ENCODE assay signal across 20 cellular contexts in the genomic region with DNA sequence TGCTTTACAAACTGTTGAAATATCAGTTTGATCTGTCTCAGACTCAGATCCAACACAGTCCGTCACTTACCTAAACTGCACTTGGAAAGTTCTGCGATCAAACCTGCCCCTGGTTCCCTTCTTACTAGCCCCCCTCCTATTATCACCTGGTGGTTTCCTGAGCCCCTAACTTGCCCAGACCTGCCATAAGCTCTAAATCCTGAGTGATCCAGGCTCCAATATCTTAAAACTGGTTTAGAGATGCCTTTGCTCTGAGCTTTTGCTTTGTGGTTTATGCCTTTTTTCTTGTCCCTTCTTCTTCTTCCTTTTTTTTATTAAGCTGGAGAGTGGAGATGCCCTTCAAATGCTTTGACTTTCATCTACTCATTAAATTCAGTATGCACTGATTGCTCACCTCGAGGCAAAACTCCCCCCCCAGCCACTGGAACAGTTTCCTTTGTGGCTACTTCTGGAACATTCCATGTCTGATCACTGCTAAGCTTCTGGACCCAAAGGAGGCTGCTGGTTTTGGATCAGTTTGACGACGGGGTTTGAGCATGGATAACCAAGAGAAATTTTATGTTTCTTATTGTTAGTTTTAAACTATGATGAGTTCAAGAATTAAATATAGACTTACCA. TPM values are rescaled to one million over a fixed set of nuclear protein-coding genes. Genes with fewer than 3 reads are reported as not detected.
A peak's percentile ranks its signal among the peaks of the same experiment; 100 is the strongest.
DNase-seq lines count a peak whose midpoint lies in the region; ATAC-seq and TF ChIP-seq lines count a peak whose summit lies in the region.
"Had no signal": no experiment of that assay in that cellular context is flagged by ENCODE, and none has a peak within 500 bp of the region (broad histone marks: within the 10 kb centered on the region; RNA-seq: fewer than 3 reads in every experiment).

No MANE protein-coding gene starts in this region.

- no peak for TF ChIP-seq CTCF in Caco-2 (IDR thresholded peaks at IDR 0.05; ENCODE audit: insufficient read depth in 1 of 2, low read depth in 1 of 2, low read length in 1 of 2, severe bottlenecking in 1 of 2, unreplicated experiment in 1 of 2)
- TF ChIP-seq CTCF in WTC11 (IDR thresholded peaks at IDR 0.05) = no peak
- TF ChIP-seq CTCF in sigmoid colon (IDR thresholded peaks at IDR 0.05) = no peak

- no peaks in the 10 kb centered on the region for H3K27me3 ChIP-seq in Caco-2 (replicated peaks; ENCODE audit: control insufficient read depth, insufficient read depth, low read length)
- H3K27me3 ChIP-seq in sigmoid colon = no peaks in the 10 kb centered on the region
- H3K27me3 ChIP-seq: SJSA1 had no signal

- WGBS in sigmoid colon, 2 donors = 77 to 87% methylated on average over 5 of the region's 5 CpGs

- intact Hi-C loops in Caco-2 (cut with micrococcal nuclease; ENCODE audit: unreplicated experiment) (no loop called here), sigmoid colon (cut with DNase I) (no loop called here)

- H3K9me3 Mint-ChIP-seq in Caco-2 (ENCODE audit: unreplicated experiment) (no peaks in the 10 kb centered on the region), WTC11 (no peaks in the 10 kb centered on the region)
- H3K9me3 Mint-ChIP-seq: CD8-positive, alpha-beta memory T cell; IgD-negative memory B cell had no signal

- TF ChIP-seq EP300 in sigmoid colon (IDR thresholded peaks at IDR 0.05) = no peak

- H3K27ac Mint-ChIP-seq in Caco-2 (ENCODE audit: unreplicated experiment) (peak overlapping the region; percentile 3), WTC11 (peak overlapping the region; percentile 97)
- H3K27ac Mint-ChIP-seq: CD8-positive, alpha-beta memory T cell had no signal

- peaks cover 6% of the 10 kb centered on the region for H3K36me3 Mint-ChIP-seq in Caco-2 (ENCODE audit: insufficient read depth, unreplicated experiment)
- H3K36me3 Mint-ChIP-seq in WTC11 = no peaks in the 10 kb centered on the region
- H3K36me3 Mint-ChIP-seq: CD8-positive, alpha-beta memory T cell had no signal

- peaks cover 26% of the 10 kb centered on the region for H3K4me1 ChIP-seq in Caco-2
- peaks cover 0 to 24% (median 15%) of the 10 kb centered on the region in 4 donors for H3K4me1 ChIP-seq in sigmoid colon

- H3K4me3 Mint-ChIP-seq in Caco-2 (ENCODE audit: unreplicated experiment) (no peak overlapping the region), WTC11 (no peak overlapping the region)

- BruUV-seq in Caco-2 (replicated peaks; lab: Mats Ljungman, UMichigan) = no TSS peak

- H3K4me1 Mint-ChIP-seq in Caco-2 (ENCODE audit: low read depth, unreplicated experiment) (peaks cover 17% of the 10 kb centered on the region), WTC11 (peaks cover 39% of the 10 kb centered on the region)

- no peaks in the 10 kb centered on the region for H3K9me3 ChIP-seq in Caco-2
- H3K9me3 ChIP-seq in sigmoid colon = no peaks in the 10 kb centered on the region
- H3K9me3 ChIP-seq: BLaER1, SJSA1 had no signal

- CTCF ChIA-PET in Caco-2 (lab: Charles Lee) = interaction anchor here (0.6 to 2.4 kb wide), 2 partner anchors 104 to 105 kb away, joined by 5 to 6 read pairs; no protein-coding TSS in a partner anchor
- CTCF ChIA-PET in WTC11 (lab: Charles Lee) = interaction anchor here (0.6 to 4.2 kb wide), 5 partner anchors 11 to 304 kb away, joined by 3 to 33 read pairs (median 3); no protein-coding TSS in a partner anchor

- DNase-seq in Caco-2 (no peak), WTC11 (ENCODE audit: low spot score) (no peak), epithelial cell of prostate (ENCODE audit: low read depth, low spot score) (no peak), sigmoid colon (peak; percentile 14)
- DNase-seq in activated naive CD4-positive, alpha-beta T cell (lab: John Stamatoyannopoulos, UW) = no peak
- DNase-seq: CD8-positive, alpha-beta memory T cell; DND-41; GDM1; NCI-H187; NCI-H2171; NCI-H446; NK-92 treated with Interleukin-12 subunit alpha and Interleukin-12 subunit beta, amount 100 ng/mL, for 24 hours; OCI-M1; RPMI8226 had no signal

- H3K27ac ChIP-seq in epithelial cell of prostate (peak overlapping the region; percentile 16), sigmoid colon (no peak overlapping the region)
- H3K27ac ChIP-seq: BLaER1, SJSA1 had no signal

- POLR2A ChIA-PET in Caco-2 (lab: Charles Lee) (interaction anchor here (0.5 kb wide), 1 partner anchor 753 kb away, joined by 5 read pairs; no protein-coding TSS in a partner anchor), WTC11 (lab: Charles Lee) (no interaction called here)

- no peak for TF ChIP-seq POLR2A in sigmoid colon (IDR thresholded peaks at IDR 0.05)

- H3K4me3 ChIP-seq in Caco-2 (ENCODE audit: low read depth, low read length) (no peak overlapping the region), sigmoid colon (no peak overlapping the region)
- H3K4me3 ChIP-seq: BLaER1, GM12878, SJSA1 had no signal

- H3K36me3 ChIP-seq in Caco-2 (ENCODE audit: control insufficient read depth, insufficient read depth, low read length) = no peaks in the 10 kb centered on the region
- H3K36me3 ChIP-seq in sigmoid colon = no peaks in the 10 kb centered on the region
- H3K36me3 ChIP-seq: BLaER1 had no signal

- ATAC-seq in WTC11 (no peak), HG02852 (IDR thresholded peaks at IDR 0.05; ENCODE audit: unreplicated experiment) (no peak), GM18520 (IDR thresholded peaks at IDR 0.05; ENCODE audit: unreplicated experiment) (no peak)
- ATAC-seq: GM12878 had no signal

- H3K27me3 Mint-ChIP-seq in Caco-2 (ENCODE audit: insufficient read depth, unreplicated experiment) (no peaks in the 10 kb centered on the region), WTC11 (ENCODE audit: low read depth) (no peaks in the 10 kb centered on the region)

TF ChIP-seq in WTC11, 78 proteins besides CTCF, POLR2A, EP300 and RAD21:
- TF ChIP-seq SP1 (CRISPR knock-in tag; conservative IDR thresholded peaks at IDR 0.05) (no peak), JUN (CRISPR knock-in tag; IDR thresholded peaks at IDR 0.05) (no peak)

RNA-seq across cellular contexts. Expression of gene ITGB5, which starts 3.5 kb away (rescaled TPM):
- total RNA-seq in Caco-2 (2022) (123 and 132 TPM in 2 replicates), WTC11 (2021) (292 to 339 TPM (median 296 TPM) in 3 replicates), sigmoid colon (100 to 1,000 TPM in 2 of 4 donors, 10 to 100 TPM in 2; 89.2 to 203 (median 125) TPM)
- polyA plus RNA-seq in sigmoid colon = 10 to 100 TPM; 15.0 to 27.0 (median 22.7) TPM

RNA-seq across cellular contexts. Expression of gene MUC13, which starts 43.9 kb away (rescaled TPM):
- total RNA-seq in Caco-2 (2022) (3.5 and 5.0 TPM in 2 replicates), WTC11 (2021) (0.22 to 0.34 TPM in 2 of 3 replicates, not detected in the other), sigmoid colon (1 to 10 TPM in 1 of 4 donors, not detected in 3; 1.4 TPM)
- 100 to 1,000 TPM in 2 of 3 donors, 10 to 100 TPM in 1; 81.7 to 440 (median 156) TPM for polyA plus RNA-seq in sigmoid colon
- total RNA-seq: CD8-positive, alpha-beta memory T cell; SJSA1 had no signal
- polyA plus RNA-seq: CD8-positive, alpha-beta memory T cell; IgD-negative memory B cell had no signal
